ENCODE assay signal across 12 cellular contexts in the genomic region with DNA sequence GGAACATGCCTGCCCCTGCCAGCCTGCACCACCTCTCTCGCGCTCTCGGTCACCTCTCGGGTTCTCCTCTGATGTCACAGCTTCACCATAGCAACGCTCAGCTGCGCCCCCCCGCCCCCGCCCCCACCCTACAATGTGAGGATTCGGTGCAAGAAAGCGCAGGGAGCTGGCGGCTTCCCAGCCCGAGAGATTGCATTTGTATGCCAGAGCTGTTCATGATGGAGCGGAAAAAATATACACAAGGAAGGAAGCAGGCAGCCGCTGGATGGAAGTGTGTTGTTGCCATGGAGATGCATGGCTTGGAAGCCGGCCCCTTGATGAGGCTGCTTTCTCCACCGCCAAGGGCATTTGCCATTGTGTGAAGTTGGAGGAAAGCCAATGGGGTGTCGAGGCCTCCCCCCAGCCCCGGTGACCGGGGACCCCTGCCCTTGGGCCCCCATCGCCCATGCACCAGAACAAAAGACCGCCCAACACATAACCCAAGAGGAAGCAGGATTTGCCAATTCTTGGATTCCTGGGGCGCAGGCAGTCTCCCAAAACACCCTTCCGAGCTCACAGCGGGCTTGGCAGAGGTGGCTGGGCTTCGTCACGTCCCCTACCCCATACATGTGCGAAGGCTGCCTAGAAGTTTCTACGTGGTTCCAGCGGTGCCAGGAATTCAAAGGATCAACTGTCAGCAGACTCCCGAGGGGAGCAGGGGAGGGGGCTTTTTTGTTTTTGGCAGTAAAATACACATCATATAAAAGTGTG.
A peak's percentile ranks its signal among the peaks of the same experiment; 100 is the strongest.
DNase-seq lines count a peak whose midpoint lies in the region; ATAC-seq, FAIRE-seq and TF ChIP-seq lines count a peak whose summit lies in the region.
"Had no signal": no experiment of that assay in that cellular context is flagged by ENCODE, and none has a peak within 500 bp of the region (broad histone marks: within the 10 kb centered on the region; RNA-seq: fewer than 3 reads in every experiment).

No MANE protein-coding gene starts in this region.

- H3K9me1 ChIP-seq in K562 (ENCODE audit: control insufficient read depth, insufficient read depth, low read length): no peaks in the 10 kb centered on the region

- H4K8ac ChIP-seq in H9 (replicated peaks; ENCODE audit: insufficient read length, low read depth, low read length): no peak overlapping the region

- TF ChIP-seq RAD21 in K562 (CRISPR knock-in tag; conservative IDR thresholded peaks at IDR 0.05 in 1 of 2, IDR thresholded peaks at IDR 0.05 in 1 of 2): no peak

- ATAC-seq in K562 (no peak), HG03159 (IDR thresholded peaks at IDR 0.05; ENCODE audit: unreplicated experiment) (no peak)

- in situ Hi-C loops in K562 (cut with MboI): loop anchor here (5.0 kb wide), 1 partner anchor 76 kb away; no protein-coding TSS in a partner anchor

- no peaks in the 10 kb centered on the region for H3K79me1 ChIP-seq in H9 (ENCODE audit: insufficient read depth, low read depth, low read length, poor library complexity, severe bottlenecking)

- TF ChIP-seq POLR2A in K562 (conservative IDR thresholded peaks at IDR 0.05): no peak

- no peak overlapping the region for H3K23ac ChIP-seq in H9 (ENCODE audit: insufficient read length, low read depth, low read length)

- no peak overlapping the region for H3K18ac ChIP-seq in H9 (ENCODE audit: insufficient read length, low read depth, low read length)

- DNase-seq in C1 segment of cervical spinal cord (lab: John Stamatoyannopoulos, UW) (peak in 8 of 14 donors; percentile 8 to 70 (median 49)), K562 (ENCODE audit: extremely low read depth in 1 of 4, low spot score in 3 of 4) (no peak), right atrium auricular region (ENCODE audit: low spot score) (peak; percentile 65), occipital lobe (lab: John Stamatoyannopoulos, UW) (peak; percentile 71), kidney tubule cell (ENCODE audit: low spot score) (no peak), MCF 10A (ENCODE audit: unreplicated experiment) (no peak), H9 (no peak)
- DNase-seq: activated gamma-delta T cell, DMS153 had no signal

- H3K4me1 Mint-ChIP-seq in MCF 10A (ENCODE audit: insufficient read depth, unreplicated experiment) (peaks cover 2% of the 10 kb centered on the region), H9 (peaks cover 4 to 17% of the 10 kb centered on the region in 2 experiments; a peak in 2 of 4 replicates)

- no peaks in the 10 kb centered on the region for H3K27me3 ChIP-seq in K562 (ENCODE audit: control insufficient read depth in 2 of 2, insufficient read depth in 2 of 2, low read length in 2 of 2)
- no peaks in the 10 kb centered on the region for H3K27me3 ChIP-seq in right atrium auricular region
- H3K27me3 ChIP-seq in H9 (ENCODE audit: insufficient read depth, low read length): no peaks in the 10 kb centered on the region

- BruUV-seq in K562 (replicated peaks; lab: Mats Ljungman, UMichigan): no TSS peak
- no TSS peak for BruUV-seq in MCF 10A (replicated peaks; lab: Mats Ljungman, UMichigan)

- no peak overlapping the region for H2BK12ac ChIP-seq in H9 (ENCODE audit: insufficient read length, low read depth, low read length)

- no peak overlapping the region for H2BK120ac ChIP-seq in H9 (ENCODE audit: low read depth, low read length, poor library complexity, severe bottlenecking)

- POLR2A ChIA-PET in K562 (lab: Yijun Ruan, JAX) (interaction anchor here (0.6 to 1.6 kb wide), 9 partner anchors 13 to 292 kb away, joined by 3 to 6 read pairs (median 4); no protein-coding TSS in a partner anchor), MCF 10A (lab: Yijun Ruan, JAX) (interaction anchor here (1.0 kb wide), 1 partner anchor 252 kb away, joined by 3 read pairs; no protein-coding TSS in a partner anchor)

- H3K4ac ChIP-seq in H9 (ENCODE audit: low read depth, low read length): no peak overlapping the region

- no peak overlapping the region for H2AFZ ChIP-seq in K562 (ENCODE audit: low read depth, low read length)
- H2AFZ ChIP-seq in H9 (ENCODE audit: low read length): no peak overlapping the region

- H3K9me3 Mint-ChIP-seq in MCF 10A (ENCODE audit: unreplicated experiment): no peaks in the 10 kb centered on the region
- no peaks in the 10 kb centered on the region for H3K9me3 Mint-ChIP-seq in H9
- H3K9me3 Mint-ChIP-seq: T-helper 1 cell treated with Interleukin-12 subunit alpha and Interleukin-12 subunit beta and Interleukin-4 antibody, amounts not matched to agents 30 μg/mL and 1 μg/mL, for 36 hours had no signal

- no peak overlapping the region for H2BK5ac ChIP-seq in H9 (ENCODE audit: insufficient read length, low read length)

- no peak overlapping the region for H4K5ac ChIP-seq in H9 (ENCODE audit: insufficient read length, low read depth, low read length)

- no peak overlapping the region for H4K91ac ChIP-seq in H9 (ENCODE audit: insufficient read length, low read depth, low read length)

- H3K79me2 ChIP-seq in K562 (ENCODE audit: control insufficient read depth, insufficient read depth, low read length) (no peaks in the 10 kb centered on the region), H9 (ENCODE audit: insufficient read depth, low read length) (no peaks in the 10 kb centered on the region)

- H2BK15ac ChIP-seq in H9 (ENCODE audit: low read depth, low read length): no peak overlapping the region

- no peak overlapping the region for H3K56ac ChIP-seq in H9 (ENCODE audit: insufficient read length, low read depth, low read length)

- H3K4me2 ChIP-seq in K562 (ENCODE audit: insufficient read depth, low read length) (no peak overlapping the region), H9 (ENCODE audit: insufficient read depth, insufficient read length, low read length) (no peak overlapping the region)

- no peak for TF ChIP-seq EP300 in K562 (IDR thresholded peaks at IDR 0.05; ENCODE audit: low read length)

- H3K4me3 Mint-ChIP-seq in MCF 10A (ENCODE audit: unreplicated experiment) (no peak overlapping the region), H9 (no peak overlapping the region)
- H3K4me3 Mint-ChIP-seq: T-helper 1 cell treated with Interleukin-12 subunit alpha and Interleukin-12 subunit beta and Interleukin-4 antibody, amounts not matched to agents 30 μg/mL and 1 μg/mL, for 36 hours had no signal

- H2AK5ac ChIP-seq in H9 (ENCODE audit: insufficient read length, low read length): no peak overlapping the region

- no peak for TF ChIP-seq CTCF in K562 (IDR thresholded peaks at IDR 0.05 in 2 of 3, conservative IDR thresholded peaks at IDR 0.05 in 1 of 3; ENCODE audit: insufficient read depth in 2 of 3, low read depth in 1 of 3, low read length in 3 of 3)
- no peak for TF ChIP-seq CTCF in right atrium auricular region (IDR thresholded peaks at IDR 0.05)
- no peak for TF ChIP-seq CTCF in MCF 10A (IDR thresholded peaks at IDR 0.05; ENCODE audit: unreplicated experiment)
- TF ChIP-seq CTCF in H9 (conservative IDR thresholded peaks at IDR 0.05): no peak

- H3K4me1 ChIP-seq in K562 (replicated peaks in 1 of 2; ENCODE audit: control insufficient read depth in 2 of 2, insufficient read depth in 2 of 2, low read length in 2 of 2) (peaks cover 2 to 18% of the 10 kb centered on the region in 2 experiments; a peak in 4 of 5 replicates), right atrium auricular region (peaks cover 0 to 42% of the 10 kb centered on the region in 2 donors), H9 (ENCODE audit: insufficient read depth, low read length) (no peaks in the 10 kb centered on the region)

- no peak overlapping the region for H2BK20ac ChIP-seq in H9 (ENCODE audit: low read depth, low read length, poor library complexity, severe bottlenecking)

- no peaks in the 10 kb centered on the region for H4K20me1 ChIP-seq in K562 (replicated peaks; ENCODE audit: control insufficient read depth, insufficient read depth, low read length)
- H4K20me1 ChIP-seq in H9 (ENCODE audit: control insufficient read depth, insufficient read depth, insufficient read length): peaks cover 2% of the 10 kb centered on the region

- H3K36me3 ChIP-seq in K562 (ENCODE audit: control insufficient read depth, insufficient read depth, low read length) (peaks cover 56% of the 10 kb centered on the region), right atrium auricular region (peaks cover 29% of the 10 kb centered on the region)

- H3K9me3 ChIP-seq in K562 (replicated peaks; ENCODE audit: control insufficient read depth, insufficient read depth, low read depth, low read length) (no peaks in the 10 kb centered on the region), right atrium auricular region (no peaks in the 10 kb centered on the region), H9 (ENCODE audit: control insufficient read depth, low read depth, low read length) (no peaks in the 10 kb centered on the region)

- H3K27ac ChIP-seq in K562 (ENCODE audit: extremely low read depth, low read depth, low read length) (no peak overlapping the region), right atrium auricular region (no peak overlapping the region), H9 (ENCODE audit: insufficient read length, low read depth, low read length) (no peak overlapping the region)

- no peak overlapping the region for H3T11ph ChIP-seq in H9 (ENCODE audit: low read length)

- H3K27ac Mint-ChIP-seq in MCF 10A (ENCODE audit: low read depth, unreplicated experiment) (no peak overlapping the region), H9 (no peak overlapping the region)
- H3K27ac Mint-ChIP-seq: T-helper 1 cell treated with Interleukin-12 subunit alpha and Interleukin-12 subunit beta and Interleukin-4 antibody, amounts not matched to agents 30 μg/mL and 1 μg/mL, for 36 hours had no signal

- WGBS in K562 (ENCODE audit: insufficient coverage, low coverage, missing lambda C conversion rate): 92% methylated on average over 25 of the region's 30 CpGs
- WGBS in H9 (ENCODE audit: extremely low coverage, insufficient read length, low lambda C conversion rate): no CpG with 5 or more reads among the region's 30 CpGs

- H3K36me3 Mint-ChIP-seq in MCF 10A (ENCODE audit: insufficient read depth, unreplicated experiment) (peaks cover 54% of the 10 kb centered on the region), H9 (ENCODE audit: insufficient read depth in 1 of 3, low read depth in 3 of 3) (peaks cover 24 to 52% (median 46%) of the 10 kb centered on the region in 3 experiments; a peak in 6 of 7 replicates)

- H3K4me3 ChIP-seq in K562: no peak overlapping the region
- H3K4me3 ChIP-seq in right atrium auricular region: no peak overlapping the region

- H3K14ac ChIP-seq in H9 (ENCODE audit: insufficient read depth, low read length): no peak overlapping the region

- H3K23me2 ChIP-seq in H9 (ENCODE audit: insufficient read length, low read depth, low read length, poor library complexity, severe bottlenecking): no peaks in the 10 kb centered on the region

- intact Hi-C loops in K562 (cut with micrococcal nuclease) (loop anchor here (1.0 to 10.0 kb wide), 3 partner anchors 75 to 295 kb away; no protein-coding TSS in a partner anchor), MCF 10A (cut with micrococcal nuclease) (loop anchor here (1.0 to 5.0 kb wide), 3 partner anchors 76 to 295 kb away; no protein-coding TSS in a partner anchor)

- H3K27me3 Mint-ChIP-seq in MCF 10A (ENCODE audit: insufficient read depth, unreplicated experiment) (no peaks in the 10 kb centered on the region), H9 (ENCODE audit: low read depth) (no peaks in the 10 kb centered on the region)

- H3K9ac ChIP-seq in K562 (ENCODE audit: insufficient read depth in 1 of 2, low read depth in 2 of 2, low read length in 2 of 2) (no peak overlapping the region), H9 (ENCODE audit: extremely low read depth, insufficient read length, low read length) (no peak overlapping the region)

- CTCF ChIA-PET in K562 (lab: Yijun Ruan, JAX; ENCODE audit: low intra/inter-chr PET ratio): interaction anchor here (2.0 to 3.6 kb wide), 2 partner anchors 74 to 294 kb away, joined by 11 to 42 read pairs; no protein-coding TSS in a partner anchor
- CTCF ChIA-PET in MCF 10A (lab: Yijun Ruan, JAX): interaction anchor here (0.5 to 2.1 kb wide), 22 partner anchors 8 to 400 kb away, joined by 3 to 8 read pairs (median 4); no protein-coding TSS in a partner anchor

- FAIRE-seq in K562 (lab: Jason Lieb, UNC): no peak
- FAIRE-seq: colon had no signal

Comparison
In these comparisons a context has a peak if more than half of its experiments do, and no peak if none do; other contexts are left out.
1. DNase-seq: peak in C1 segment of cervical spinal cord (8 of 14), right atrium auricular region (single experiment) and occipital lobe (single experiment); none in K562 (0 of 4), kidney tubule cell (single experiment), MCF 10A (single experiment) and H9 (single experiment).